8 cellular contexts compared by ENCODE assay signal in the genomic region with DNA sequence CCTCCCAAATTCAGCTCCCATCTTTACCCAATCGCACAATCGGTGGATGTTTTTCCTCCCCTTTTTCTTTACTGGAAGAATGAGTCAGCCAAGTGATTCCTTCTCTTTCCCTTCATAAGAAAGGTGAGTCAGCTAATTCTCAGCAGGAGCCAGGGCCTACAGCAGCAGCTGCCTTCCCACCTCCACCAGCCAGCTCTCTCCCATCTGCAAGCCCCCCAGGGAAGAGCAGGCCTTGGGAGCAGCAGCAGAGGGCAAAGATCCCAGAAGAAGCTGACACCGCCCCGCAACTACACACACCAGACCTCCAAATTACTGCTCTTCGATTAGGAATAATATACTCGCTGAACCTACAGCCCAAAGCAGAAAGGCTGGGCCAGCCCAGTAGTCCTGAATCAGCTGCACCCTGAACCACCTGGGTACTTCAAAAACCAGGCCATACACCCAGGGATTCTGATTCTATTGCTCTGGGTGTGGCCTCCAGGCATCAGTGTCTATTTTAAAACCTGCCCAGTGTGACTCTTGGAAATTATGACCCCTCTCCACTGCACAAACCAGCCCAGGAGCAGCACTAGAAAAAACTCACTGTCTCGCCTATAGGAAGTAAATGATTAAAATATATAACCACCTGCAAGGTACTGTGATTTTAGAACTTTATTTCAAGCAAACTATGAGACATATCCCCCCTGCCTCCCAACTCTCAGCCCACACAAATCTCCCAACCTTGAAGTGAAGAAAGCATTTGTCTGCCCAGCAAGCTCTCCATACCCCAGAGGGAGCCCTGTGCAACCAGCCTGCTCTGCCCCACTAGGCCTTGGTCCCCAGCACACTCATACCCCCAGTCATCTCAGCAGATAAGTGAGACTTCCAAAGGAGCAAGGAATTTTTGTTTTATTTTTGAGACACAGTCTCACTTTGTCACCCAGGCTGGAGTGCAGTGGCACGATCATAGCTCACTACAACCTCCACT. TPM values are rescaled to one million over a fixed set of nuclear protein-coding genes. Genes with fewer than 3 reads are reported as not detected.
DNase-seq lines count a peak whose midpoint lies in the region; ATAC-seq, FAIRE-seq and TF ChIP-seq lines count a peak whose summit lies in the region.
"Had no signal": no experiment of that assay in that cellular context is flagged by ENCODE, and none has a peak within 500 bp of the region (broad histone marks: within the 10 kb centered on the region; RNA-seq: fewer than 3 reads in every experiment).

No MANE protein-coding gene starts in this region.

- peaks cover 27% of the 10 kb centered on the region for H3K79me2 ChIP-seq in fibroblast of lung (ENCODE audit: control insufficient read depth, insufficient read depth, low read length)

- H3K27me3 Mint-ChIP-seq in effector memory CD8-positive, alpha-beta T cell, result no peaks in the 10 kb centered on the region

- TF ChIP-seq POLR2A in H54 (IDR thresholded peaks at IDR 0.05; ENCODE audit: low read depth, low read length), result no peak
- TF ChIP-seq POLR2A in gastrocnemius medialis (IDR thresholded peaks at IDR 0.05), result no peak

- H3K9me3 ChIP-seq in fibroblast of lung (ENCODE audit: control insufficient read depth, insufficient read depth, low read depth, low read length), result no peaks in the 10 kb centered on the region
- H3K9me3 ChIP-seq in gastrocnemius medialis, result no peaks in the 10 kb centered on the region

- H3K4me2 ChIP-seq in fibroblast of lung (ENCODE audit: extremely low read depth, insufficient read depth, low read length), result peak overlapping the region; percentile 29

- H3K4me3 Mint-ChIP-seq in effector memory CD8-positive, alpha-beta T cell, result no peak overlapping the region

- peak; percentile 79 for FAIRE-seq in H54 (lab: Jason Lieb, UNC)
- FAIRE-seq: islet of Langerhans had no signal

- H3K27ac Mint-ChIP-seq in effector memory CD8-positive, alpha-beta T cell, result peak overlapping the region in 1 of 2 donors; percentile 33

- TF ChIP-seq CTCF in fibroblast of lung (conservative IDR thresholded peaks at IDR 0.05 in 1 of 2, IDR thresholded peaks at IDR 0.05 in 1 of 2; ENCODE audit: low read depth in 1 of 2, low read length in 2 of 2) (no peak), gastrocnemius medialis (IDR thresholded peaks at IDR 0.05 in 4 of 5, conservative IDR thresholded peaks at IDR 0.05 in 1 of 5) (no peak)

- H2AFZ ChIP-seq in fibroblast of lung (ENCODE audit: low read length), result no peak overlapping the region

- H3K27me3 ChIP-seq in fibroblast of lung (ENCODE audit: control insufficient read depth, insufficient read depth, low read length) (no peaks in the 10 kb centered on the region), gastrocnemius medialis (no peaks in the 10 kb centered on the region)

- H3K36me3 ChIP-seq in fibroblast of lung (ENCODE audit: control insufficient read depth, insufficient read depth, low read length), result no peaks in the 10 kb centered on the region
- H3K36me3 ChIP-seq in gastrocnemius medialis, result no peaks in the 10 kb centered on the region

- H4K20me1 ChIP-seq in fibroblast of lung (ENCODE audit: control insufficient read depth, extremely low read depth, insufficient read depth, low read length), result no peaks in the 10 kb centered on the region

- peaks cover 10 to 12% of the 10 kb centered on the region in 2 donors for H3K4me1 Mint-ChIP-seq in effector memory CD8-positive, alpha-beta T cell (ENCODE audit: low read depth in 2 of 2)

- intact Hi-C loops in gastrocnemius medialis (cut with DNase I; ENCODE audit: low total_unique reads), result no loop called here

- no peak overlapping the region for H3K4me3 ChIP-seq in fibroblast of lung (replicated peaks in 1 of 4; ENCODE audit: control extremely low read depth in 1 of 4, insufficient read depth in 1 of 4, low read depth in 3 of 4, low read length in 4 of 4)
- no peak overlapping the region for H3K4me3 ChIP-seq in gastrocnemius medialis

- H3K4me1 ChIP-seq in fibroblast of lung (ENCODE audit: control insufficient read depth, extremely low read depth, insufficient read depth, low read length) (peaks cover 11% of the 10 kb centered on the region), gastrocnemius medialis (peaks cover 30 to 42% of the 10 kb centered on the region in 2 donors)

- peak; percentile 56 to 78 for ATAC-seq in gastrocnemius medialis
- ATAC-seq in effector memory CD8-positive, alpha-beta T cell (replicated peaks), result no peak

- H3K27ac ChIP-seq in fibroblast of lung (ENCODE audit: insufficient read depth, low read length) (peak overlapping the region; percentile 76), gastrocnemius medialis (peak overlapping the region; percentile 64 to 83 (median 80))

- H3K36me3 Mint-ChIP-seq in effector memory CD8-positive, alpha-beta T cell (ENCODE audit: insufficient read depth), result peaks cover under 1% of the 10 kb centered on the region

- peak overlapping the region; percentile 45 for H3K9ac ChIP-seq in fibroblast of lung (ENCODE audit: insufficient read depth, low read length)

- H3K9me3 Mint-ChIP-seq in effector memory CD8-positive, alpha-beta T cell, result no peaks in the 10 kb centered on the region

- DNase-seq in H54 (ENCODE audit: insufficient read length, low spot score) (peak; percentile 74), RPMI7951 (ENCODE audit: low read depth) (peak; percentile 86), fibroblast of lung (ENCODE audit: low read depth in 2 of 2) (peak; percentile 79 to 90), gastrocnemius medialis (no peak), inferior parietal cortex (ENCODE audit: extremely low spot score) (no peak)
- DNase-seq in effector memory CD8-positive, alpha-beta T cell, result no peak
- DNase-seq in stimulated activated CD4-positive, alpha-beta T cell treated with anti-CD3 and anti-CD28 coated beads, Interleukin-2, amount 100 ng/mL, for 48 hours, result no peak

- in situ Hi-C loops in gastrocnemius medialis (cut with MboI; ENCODE audit: low sequenced_read_pairs in 4 of 4), result no loop called here

RNA-seq across cellular contexts. Expression of gene SFXN5, which starts 7.3 kb away (rescaled TPM):
- 8.7 and 18.3 TPM in 2 replicates for total RNA-seq in RPMI7951 (2014; rRNA removed; shearing (Covaris generic))
- total RNA-seq in fibroblast of lung, result 10.0 and 13.9 TPM in 2 replicates
- 5.8 and 11.0 TPM in 2 replicates for polyA plus RNA-seq in fibroblast of lung
- 5.7 and 11.0 TPM in 2 replicates for polyA plus RNA-seq in fibroblast of lung (2012)
- 14.8 and 24.7 TPM in 2 replicates for polyA minus RNA-seq in fibroblast of lung (ENCODE audit: low replicate concordance)
- 10 to 100 TPM in 1 of 4 donors, 1 to 10 TPM in 3; 6.8 to 22.7 (median 9.1) TPM for total RNA-seq in gastrocnemius medialis

RNA-seq across cellular contexts. Expression of gene RAB11FIP5, which starts 48.6 kb away (rescaled TPM):
- 13.1 and 15.1 TPM in 2 replicates for total RNA-seq in RPMI7951 (2014; rRNA removed; shearing (Covaris generic))
- 22.3 and 35.0 TPM in 2 replicates for total RNA-seq in fibroblast of lung
- polyA plus RNA-seq in fibroblast of lung, result 27.7 TPM in 2 replicates
- 29.7 and 35.4 TPM in 2 replicates for polyA plus RNA-seq in fibroblast of lung (2012)
- 68.2 and 91.5 TPM in 2 replicates for polyA minus RNA-seq in fibroblast of lung (ENCODE audit: low replicate concordance)
- total RNA-seq in gastrocnemius medialis, result 10 to 100 TPM; 27.1 to 35.3 (median 33.7) TPM

Comparison
In these comparisons a context has a peak if more than half of its experiments do, and no peak if none do; other contexts are left out.
1. DNase-seq: peak in H54 (single experiment), RPMI7951 (single experiment) and fibroblast of lung (2 of 2); none in gastrocnemius medialis (0 of 2), inferior parietal cortex (single experiment), effector memory CD8-positive, alpha-beta T cell (0 of 3) and stimulated activated CD4-positive, alpha-beta T cell treated with anti-CD3 and anti-CD28 coated beads, Interleukin-2, amount 100 ng/mL, for 48 hours (0 of 2).